12 cellular contexts compared by ENCODE assay signal in genomic region chr17:81888988-81889595, GRCh38. TPM values are rescaled to one million over a fixed set of nuclear protein-coding genes. Genes with fewer than 3 reads are reported as not detected.
DNase-seq lines count a peak whose midpoint lies in the region; ATAC-seq and TF ChIP-seq lines count a peak whose summit lies in the region.
"Had no signal": no experiment of that assay in that cellular context is flagged by ENCODE, and none has a peak within 500 bp of the region (broad histone marks: within the 10 kb centered on the region; RNA-seq: fewer than 3 reads in every experiment).

No MANE protein-coding gene starts in this region.

- no peak for TF ChIP-seq POLR2A in gastroesophageal sphincter (IDR thresholded peaks at IDR 0.05)

- WGBS in gastroesophageal sphincter (ENCODE audit: low coverage in 1 of 2), 2 donors, result 88 to 90% methylated on average over 7 to 8 of the region's 16 CpGs

- H3K27me3 ChIP-seq in NT2/D1 (ENCODE audit: insufficient read depth, insufficient read length) (no peaks in the 10 kb centered on the region), skeletal muscle satellite cell (ENCODE audit: control insufficient read depth, insufficient read depth, low read length) (no peaks in the 10 kb centered on the region), gastroesophageal sphincter (no peaks in the 10 kb centered on the region)

- peak overlapping the region; percentile 98 for H3K4me2 ChIP-seq in skeletal muscle satellite cell (ENCODE audit: low read length)

- CTCF ChIA-PET in activated naive CD4-positive, alpha-beta T cell treated with anti-CD3 and anti-CD28 coated beads, Interleukin-2, amount 10 ng/mL, durations not matched to agents 7 days and 5 days (lab: Charles Lee), result no interaction called here

- H3K27ac Mint-ChIP-seq in activated naive CD4-positive, alpha-beta T cell treated with anti-CD3 and anti-CD28 coated beads, Interleukin-2, amount 10 ng/mL, durations not matched to agents 7 days and 5 days, result peak overlapping the region; percentile 81
- peak overlapping the region; percentile 77 to 86 for H3K27ac Mint-ChIP-seq in effector memory CD8-positive, alpha-beta T cell

- peaks cover 49% of the 10 kb centered on the region for H3K36me3 Mint-ChIP-seq in activated naive CD4-positive, alpha-beta T cell treated with anti-CD3 and anti-CD28 coated beads, Interleukin-2, amount 10 ng/mL, durations not matched to agents 7 days and 5 days
- H3K36me3 Mint-ChIP-seq in effector memory CD8-positive, alpha-beta T cell (ENCODE audit: insufficient read depth), result peaks cover 75% of the 10 kb centered on the region

- TF ChIP-seq CTCF in gastroesophageal sphincter (IDR thresholded peaks at IDR 0.05), result no peak

- H3K36me3 ChIP-seq in NT2/D1 (ENCODE audit: insufficient read depth, insufficient read length, low read length), result peaks cover 75% of the 10 kb centered on the region
- H3K36me3 ChIP-seq in skeletal muscle satellite cell (ENCODE audit: insufficient read depth, low read length), result peaks cover 53% of the 10 kb centered on the region
- peaks cover 0 to 66% of the 10 kb centered on the region in 2 donors for H3K36me3 ChIP-seq in gastroesophageal sphincter

- H3K4me1 ChIP-seq in NT2/D1 (ENCODE audit: insufficient read depth, insufficient read length), result peaks cover 2% of the 10 kb centered on the region
- H3K4me1 ChIP-seq in skeletal muscle satellite cell (ENCODE audit: control insufficient read depth, insufficient read depth, low read length), result peaks cover 51% of the 10 kb centered on the region
- peaks cover 2 to 41% (median 16%) of the 10 kb centered on the region in 3 donors for H3K4me1 ChIP-seq in gastroesophageal sphincter

- no peak for ATAC-seq in effector memory CD8-positive, alpha-beta T cell (replicated peaks)
- ATAC-seq in gastroesophageal sphincter, result no peak
- ATAC-seq: Right ventricle myocardium inferior had no signal

- no peak overlapping the region for H3K27ac ChIP-seq in gastroesophageal sphincter

- no peaks in the 10 kb centered on the region for H3K27me3 Mint-ChIP-seq in activated naive CD4-positive, alpha-beta T cell treated with anti-CD3 and anti-CD28 coated beads, Interleukin-2, amount 10 ng/mL, durations not matched to agents 7 days and 5 days
- H3K27me3 Mint-ChIP-seq in effector memory CD8-positive, alpha-beta T cell, result no peaks in the 10 kb centered on the region

- peak overlapping the region; percentile 56 for H3K4me3 Mint-ChIP-seq in activated naive CD4-positive, alpha-beta T cell treated with anti-CD3 and anti-CD28 coated beads, Interleukin-2, amount 10 ng/mL, durations not matched to agents 7 days and 5 days
- peak overlapping the region; percentile 91 to 93 for H3K4me3 Mint-ChIP-seq in effector memory CD8-positive, alpha-beta T cell

- H3K4me3 ChIP-seq in NT2/D1 (ENCODE audit: insufficient read length, low read depth), result no peak overlapping the region
- no peak overlapping the region for H3K4me3 ChIP-seq in skeletal muscle satellite cell (ENCODE audit: low read length)
- no peak overlapping the region for H3K4me3 ChIP-seq in gastroesophageal sphincter

- no peaks in the 10 kb centered on the region for H3K9me3 ChIP-seq in NT2/D1 (ENCODE audit: insufficient read depth, low read length)
- H3K9me3 ChIP-seq in skeletal muscle satellite cell (replicated peaks; ENCODE audit: low read length), result no peaks in the 10 kb centered on the region
- no peaks in the 10 kb centered on the region for H3K9me3 ChIP-seq in gastroesophageal sphincter

- DNase-seq in activated naive CD4-positive, alpha-beta T cell treated with anti-CD3 and anti-CD28 coated beads, Interleukin-2, amount 10 ng/mL, durations not matched to agents 7 days and 5 days, result no peak
- no peak for DNase-seq in activated naive CD4-positive, alpha-beta T cell (lab: John Stamatoyannopoulos, UW)
- no peak for DNase-seq in NT2/D1 (ENCODE audit: low read depth, low spot score)
- DNase-seq in effector memory CD8-positive, alpha-beta T cell, result no peak
- DNase-seq in occipital lobe (lab: John Stamatoyannopoulos, UW), result no peak
- DNase-seq in NAMALWA (ENCODE audit: low spot score), result no peak
- DNase-seq: dermis blood vessel endothelial cell; NCI-H226; stimulated activated CD4-positive, alpha-beta T cell treated with anti-CD3 and anti-CD28 coated beads, Interleukin-12 subunit alpha, Interleukin-12 subunit beta, amount 100 ng/mL, for 4 hours had no signal

- H3K9ac ChIP-seq in NT2/D1 (ENCODE audit: insufficient read length, low read depth) (peak overlapping the region; percentile 99), skeletal muscle satellite cell (ENCODE audit: low read depth, low read length) (no peak overlapping the region)

- peaks cover 45% of the 10 kb centered on the region for H3K4me1 Mint-ChIP-seq in activated naive CD4-positive, alpha-beta T cell treated with anti-CD3 and anti-CD28 coated beads, Interleukin-2, amount 10 ng/mL, durations not matched to agents 7 days and 5 days
- H3K4me1 Mint-ChIP-seq in effector memory CD8-positive, alpha-beta T cell (ENCODE audit: low read depth in 2 of 2), result peaks cover 4 to 17% of the 10 kb centered on the region in 2 donors

- no peak for TF ChIP-seq EP300 in gastroesophageal sphincter (IDR thresholded peaks at IDR 0.05)

- H3K9me3 Mint-ChIP-seq in activated naive CD4-positive, alpha-beta T cell treated with anti-CD3 and anti-CD28 coated beads, Interleukin-2, amount 10 ng/mL, durations not matched to agents 7 days and 5 days, result no peaks in the 10 kb centered on the region
- no peaks in the 10 kb centered on the region for H3K9me3 Mint-ChIP-seq in effector memory CD8-positive, alpha-beta T cell

RNA-seq across cellular contexts. Expression of gene ALYREF, which starts 2.3 kb away (rescaled TPM):
- total RNA-seq in skeletal muscle satellite cell (2012; rRNA removed), result 148 and 159 TPM in 2 replicates
- total RNA-seq in occipital lobe, result 78.3 TPM
- total RNA-seq in gastroesophageal sphincter, result 10 to 100 TPM; 26.6 to 68.1 (median 55.5) TPM

RNA-seq across cellular contexts. Expression of gene ANAPC11, which starts 2.4 kb away (rescaled TPM):
- total RNA-seq in skeletal muscle satellite cell (2012; rRNA removed), result 159 and 181 TPM in 2 replicates
- total RNA-seq in occipital lobe (43.0 TPM), gastroesophageal sphincter (100 to 1,000 TPM in 3 of 4 donors, 10 to 100 TPM in 1; 81.0 to 128 (median 119) TPM)

RNA-seq across cellular contexts. Expression of gene NPB, which starts 12.9 kb away (rescaled TPM):
- under 0.01 and 0.25 TPM in 2 replicates for total RNA-seq in skeletal muscle satellite cell (2012; rRNA removed)
- 2.0 TPM for total RNA-seq in occipital lobe
- under 1 TPM in 2 of 4 donors, not detected in 2; 0.12 to 0.16 TPM for total RNA-seq in gastroesophageal sphincter
- total RNA-seq: dermis blood vessel endothelial cell had no signal

RNA-seq across cellular contexts. Expression of gene ARHGDIA, which starts 18.0 kb away (rescaled TPM):
- total RNA-seq in skeletal muscle satellite cell (2012; rRNA removed), result 197 and 245 TPM in 2 replicates
- total RNA-seq in occipital lobe (22.9 TPM), gastroesophageal sphincter (100 to 1,000 TPM; 120 to 219 (median 169) TPM)

RNA-seq across cellular contexts. Expression of gene PCYT2, which starts 22.1 kb away (rescaled TPM):
- 27.7 and 46.4 TPM in 2 replicates for total RNA-seq in skeletal muscle satellite cell (2012; rRNA removed)
- total RNA-seq in occipital lobe (24.5 TPM), gastroesophageal sphincter (10 to 100 TPM; 18.4 to 45.8 (median 34.4) TPM)
